11 cellular contexts compared by ENCODE assay signal in the genomic region with DNA sequence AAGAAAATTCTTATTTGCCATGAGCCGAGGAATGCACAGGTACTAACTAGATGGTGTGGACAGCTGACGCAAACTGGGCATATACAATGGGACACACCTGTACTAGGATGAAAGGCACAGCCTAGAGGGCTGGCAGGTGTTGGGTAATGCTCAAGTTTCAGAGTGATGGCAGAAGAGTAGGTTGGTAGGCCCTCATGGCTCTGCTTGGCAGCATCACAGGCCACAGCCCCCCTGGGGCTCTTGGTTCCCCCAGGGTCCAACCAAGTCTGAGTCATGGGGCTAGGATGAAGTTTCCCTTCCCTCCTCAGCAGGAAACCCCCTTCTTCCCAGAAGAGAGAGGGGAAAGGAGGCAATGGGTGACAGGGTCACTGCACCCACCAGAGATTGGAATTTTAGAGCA. TPM values are rescaled to one million over a fixed set of nuclear protein-coding genes. Genes with fewer than 3 reads are reported as not detected.
DNase-seq lines count a peak whose midpoint lies in the region; ATAC-seq and TF ChIP-seq lines count a peak whose summit lies in the region.
"Had no signal": no experiment of that assay in that cellular context is flagged by ENCODE, and none has a peak within 500 bp of the region (broad histone marks: within the 10 kb centered on the region; RNA-seq: fewer than 3 reads in every experiment).

No MANE protein-coding gene starts in this region.

- TF ChIP-seq CTCF in nephron (IDR thresholded peaks at IDR 0.05; ENCODE audit: unreplicated experiment in 3 of 3) = no peak

- peak; percentile 25 for DNase-seq in COLO668 (lab: John Stamatoyannopoulos, UW; ENCODE audit: unreplicated experiment)
- no peak for DNase-seq in activated naive CD8-positive, alpha-beta T cell treated with anti-CD3 and anti-CD28 coated beads for 36 hours
- no peak for DNase-seq in GF-D8 (lab: John Stamatoyannopoulos, UW)
- no peak for DNase-seq in RPMI8226
- DNase-seq in NCI-H345 treated with DMSO at 0.1 percent for 48 hours (lab: John Stamatoyannopoulos, UW; ENCODE audit: unreplicated experiment) = no peak
- DNase-seq: NCI-H1417, ovary had no signal

- H3K36me3 Mint-ChIP-seq in activated naive CD8-positive, alpha-beta T cell treated with anti-CD3 and anti-CD28 coated beads for 36 hours = peaks cover 16% of the 10 kb centered on the region
- H3K36me3 Mint-ChIP-seq in nephron (ENCODE audit: low read depth) = peaks cover 11% of the 10 kb centered on the region

- H3K4me3 Mint-ChIP-seq in activated naive CD8-positive, alpha-beta T cell treated with anti-CD3 and anti-CD28 coated beads for 36 hours = no peak overlapping the region
- H3K4me3 Mint-ChIP-seq in nephron = no peak overlapping the region
- H3K4me3 Mint-ChIP-seq: stimulated activated naive CD8-positive, alpha-beta T cell treated with anti-CD3 and anti-CD28 coated beads, Interleukin-15, Interleukin-2, amounts not matched to agents 100 ng/mL and 50 ng/mL, for 24 hours had no signal

- peak overlapping the region; percentile 50 for H3K27ac Mint-ChIP-seq in activated naive CD8-positive, alpha-beta T cell treated with anti-CD3 and anti-CD28 coated beads for 36 hours
- H3K27ac Mint-ChIP-seq in nephron = peak overlapping the region; percentile 63 to 79 (median 67)

- ATAC-seq in HG02610 (IDR thresholded peaks at IDR 0.05; ENCODE audit: unreplicated experiment) = peak; percentile 49
- ATAC-seq in HG02678 (IDR thresholded peaks at IDR 0.05; ENCODE audit: unreplicated experiment) = no peak

- no peaks in the 10 kb centered on the region for H3K27me3 Mint-ChIP-seq in activated naive CD8-positive, alpha-beta T cell treated with anti-CD3 and anti-CD28 coated beads for 36 hours
- no peaks in the 10 kb centered on the region for H3K27me3 Mint-ChIP-seq in nephron (ENCODE audit: low read depth)
- H3K27me3 Mint-ChIP-seq: stimulated activated naive CD8-positive, alpha-beta T cell treated with anti-CD3 and anti-CD28 coated beads, Interleukin-15, Interleukin-2, amounts not matched to agents 100 ng/mL and 50 ng/mL, for 24 hours had no signal

- peaks cover 65% of the 10 kb centered on the region for H3K4me1 Mint-ChIP-seq in activated naive CD8-positive, alpha-beta T cell treated with anti-CD3 and anti-CD28 coated beads for 36 hours
- H3K4me1 Mint-ChIP-seq in nephron = peaks cover 32% of the 10 kb centered on the region

- no peaks in the 10 kb centered on the region for H3K9me3 Mint-ChIP-seq in activated naive CD8-positive, alpha-beta T cell treated with anti-CD3 and anti-CD28 coated beads for 36 hours
- no peaks in the 10 kb centered on the region for H3K9me3 Mint-ChIP-seq in nephron
- H3K9me3 Mint-ChIP-seq: stimulated activated naive CD8-positive, alpha-beta T cell treated with anti-CD3 and anti-CD28 coated beads, Interleukin-15, Interleukin-2, amounts not matched to agents 100 ng/mL and 50 ng/mL, for 24 hours had no signal

RNA-seq across cellular contexts. Expression of a gene that starts 35.2 kb away (rescaled TPM):
- total RNA-seq in activated naive CD8-positive, alpha-beta T cell treated with anti-CD3 and anti-CD28 coated beads for 36 hours = 10 to 100 TPM; 49.3 to 51.9 TPM
